18 cellular contexts compared by ENCODE assay signal in genomic region chr12:4821000-4821399, GRCh38.
"Had no signal": no experiment of that assay in that cellular context is flagged by ENCODE, and none has a peak within 500 bp of the region (broad histone marks: within the 10 kb centered on the region; RNA-seq: fewer than 3 reads in every experiment).

No MANE protein-coding gene starts in this region.

- H3K4me3 Mint-ChIP-seq: activated T-cell treated with anti-CD3 and anti-CD28 coated beads, Interleukin-2, amount 50 U/mL, for 24 hours; endodermal cell; natural killer cell treated with Interleukin-12 subunit alpha and Interleukin-12 subunit beta and Interleukin-15 and Interleukin-18, amount 100 ng/mL, for 72 hours had no signal

- H3K27ac ChIP-seq: hepatocyte, prostate gland, right lobe of liver, upper lobe of right lung had no signal

- ATAC-seq: activated naive CD4-positive, alpha-beta T cell treated with anti-CD3 and anti-CD28 coated beads, Interleukin-2, amount 50 U/mL, for 72 hours; natural killer cell treated with Interleukin-12 subunit alpha and Interleukin-12 subunit beta and Interleukin-15 and Interleukin-18, amount 100 ng/mL, for 72 hours; right lobe of liver; stimulated activated naive CD8-positive, alpha-beta T cell treated with anti-CD3 and anti-CD28 coated beads, Interleukin-15, Interleukin-2, amounts not matched to agents 100 U/mL and 50 U/mL, for 24 hours; upper lobe of right lung had no signal

- H3K79me2 ChIP-seq: hepatocyte had no signal

- H3K4me3 ChIP-seq: hepatocyte, lung, prostate gland, right lobe of liver, spleen, upper lobe of right lung had no signal

- H3K36me3 Mint-ChIP-seq: activated naive CD4-positive, alpha-beta T cell treated with anti-CD3 and anti-CD28 coated beads, Interleukin-2, amount 50 U/mL, for 72 hours; natural killer cell treated with Interleukin-12 subunit alpha and Interleukin-12 subunit beta and Interleukin-15 and Interleukin-18, amount 100 ng/mL, for 72 hours had no signal

- H3K27me3 Mint-ChIP-seq: activated T-cell treated with anti-CD3 and anti-CD28 coated beads, Interleukin-2, amount 50 U/mL, for 24 hours; natural killer cell treated with Interleukin-12 subunit alpha and Interleukin-12 subunit beta and Interleukin-15 and Interleukin-18, amount 100 ng/mL, for 72 hours had no signal

- H3K4me1 Mint-ChIP-seq: endodermal cell had no signal

- DNase-seq: activated CD4-positive, alpha-beta T cell treated with anti-CD3 and anti-CD28 coated beads, Interleukin-2, amount 50 U/mL, for 4 hours; activated effector memory CD4-positive, alpha-beta T cell treated with Interleukin-2 at 50 U/mL for 16 hours; activated T-cell treated with anti-CD3 and anti-CD28 coated beads, Interleukin-2, amount 50 U/mL, for 24 hours; amygdala; cerebellar nuclear complex; dermis blood vessel endothelial cell; endodermal cell; occipital lobe; right lobe of liver; spleen; stimulated activated CD4-positive, alpha-beta T cell treated with anti-CD3 and anti-CD28 coated beads, Interleukin-1b, Interleukin-23, amount 100 ng/mL, for 48 hours; stimulated activated naive CD8-positive, alpha-beta T cell treated with anti-CD3 and anti-CD28 coated beads, Interleukin-15, Interleukin-2, amounts not matched to agents 100 U/mL and 50 U/mL, for 24 hours; upper lobe of right lung had no signal

- H3K36me3 ChIP-seq: prostate gland, right lobe of liver, spleen, upper lobe of right lung had no signal

- H3K9me3 Mint-ChIP-seq: activated naive CD4-positive, alpha-beta T cell treated with anti-CD3 and anti-CD28 coated beads, Interleukin-2, amount 50 U/mL, for 72 hours; activated T-cell treated with anti-CD3 and anti-CD28 coated beads, Interleukin-2, amount 50 U/mL, for 24 hours; endodermal cell; natural killer cell treated with Interleukin-12 subunit alpha and Interleukin-12 subunit beta and Interleukin-15 and Interleukin-18, amount 100 ng/mL, for 72 hours had no signal

- H3K4me2 ChIP-seq: hepatocyte had no signal

- H3K4me1 ChIP-seq: prostate gland, right lobe of liver, upper lobe of right lung had no signal

- H3K9me3 ChIP-seq: prostate gland, right lobe of liver, spleen, upper lobe of right lung had no signal

- H2AFZ ChIP-seq: hepatocyte had no signal

- H3K27ac Mint-ChIP-seq: activated T-cell treated with anti-CD3 and anti-CD28 coated beads, Interleukin-2, amount 50 U/mL, for 24 hours; endodermal cell; natural killer cell treated with Interleukin-12 subunit alpha and Interleukin-12 subunit beta and Interleukin-15 and Interleukin-18, amount 100 ng/mL, for 72 hours had no signal

- H3K27me3 ChIP-seq: right lobe of liver, spleen had no signal
